ENCODE assay signal across 8 cellular contexts in genomic region chr7:72783601-72784385, GRCh38. TPM values are rescaled to one million over a fixed set of nuclear protein-coding genes. Genes with fewer than 3 reads are reported as not detected.
DNase-seq lines count a peak whose midpoint lies in the region; ATAC-seq, FAIRE-seq and TF ChIP-seq lines count a peak whose summit lies in the region.
"Not testable (repeated sequence)": the region's sequence is repeated elsewhere in the genome, so short reads cannot be mapped to it uniquely, and the experiment has no call there.

No MANE protein-coding gene starts in this region.

- not testable (repeated sequence) for H2AFZ ChIP-seq in GM12878 (ENCODE audit: control insufficient read depth, low read depth, low read length)

- RAD21 ChIA-PET in GM12878 (lab: Charles Lee; ENCODE audit: unreplicated experiment): interaction anchor here (0.6 kb wide), 1 partner anchor 555 kb away, joined by 3 read pairs; no protein-coding TSS in a partner anchor

- not testable (repeated sequence) for H4K20me1 ChIP-seq in GM12878 (ENCODE audit: control insufficient read depth, insufficient read depth)

- not testable (repeated sequence) for H3K79me2 ChIP-seq in GM12878 (ENCODE audit: control insufficient read depth, insufficient read depth, low read length)

- in situ Hi-C loops in GM12878 (cut with MboI): loop anchor here (25.0 kb wide), 2 partner anchors 1046 to 1921 kb away; no protein-coding TSS in a partner anchor
- in situ Hi-C loops in transverse colon (cut with MboI; ENCODE audit: low pct_ligation_motif_present in 1 of 4, low pct_unique_long_range_greater_than_20kb in 1 of 4, low sequenced_read_pairs in 3 of 4): not testable (repeated sequence)

- H3K9me3 ChIP-seq in GM12878 (replicated peaks; ENCODE audit: control insufficient read depth, insufficient read depth, low read length); esophagus squamous epithelium; right cardiac atrium (ENCODE audit: control insufficient read depth, low read length); transverse colon: not testable (repeated sequence)

- not testable (repeated sequence) for H3K4me1 ChIP-seq in GM12878 (ENCODE audit: control insufficient read depth, insufficient read depth, low read length); right cardiac atrium (ENCODE audit: control insufficient read depth, insufficient read depth, low read length); transverse colon
- peaks cover 0 to 12% (median 4%) of the 10 kb centered on the region in 3 donors for H3K4me1 ChIP-seq in esophagus squamous epithelium

- POLR2A ChIA-PET in GM12878 (lab: Charles Lee): not testable (repeated sequence)

- H3K4me2 ChIP-seq in GM12878 (ENCODE audit: control insufficient read depth, insufficient read depth): not testable (repeated sequence)

- not testable (repeated sequence) for ATAC-seq in GM12878
- ATAC-seq in right cardiac atrium: peak; percentile 94 to 95
- ATAC-seq in omental fat pad (ENCODE audit: low FRiP score): peak; percentile 72

- H3K27me3 ChIP-seq in GM12878 (replicated peaks in 1 of 2; ENCODE audit: control insufficient read depth in 2 of 2, insufficient read depth in 2 of 2, low read length in 1 of 2); esophagus squamous epithelium; right cardiac atrium (ENCODE audit: control insufficient read depth, insufficient read depth); transverse colon: not testable (repeated sequence)

- TF ChIP-seq RAD21 in GM12878 (IDR thresholded peaks at IDR 0.05; ENCODE audit: insufficient read depth, low read depth, low read length): not testable (repeated sequence)

- not testable (repeated sequence) for TF ChIP-seq EP300 in GM12878 (IDR thresholded peaks at IDR 0.05; ENCODE audit: borderline replicate concordance in 1 of 2, control insufficient read depth in 1 of 2, low read depth in 2 of 2, low read length in 2 of 2); transverse colon (IDR thresholded peaks at IDR 0.05; ENCODE audit: low read depth)

- DNase-seq in Daoy (ENCODE audit: low read depth) (peak; percentile 79), NB4 (ENCODE audit: low read depth) (peak; percentile 18), right cardiac atrium (peak in 2 of 3 donors; percentile 43 to 73), transverse colon (peak; percentile 32)
- DNase-seq in RCC 7860 (ENCODE audit: low spot score); GM12878 (ENCODE audit: low read depth, low spot score); esophagus squamous epithelium (lab: John Stamatoyannopoulos, UW); omental fat pad (ENCODE audit: low spot score): not testable (repeated sequence)

- 89% methylated on average over 4 of the region's 4 CpGs for WGBS in GM12878 (ENCODE audit: insufficient coverage, insufficient replicate concordance, low lambda C conversion rate, missing lambda C conversion rate)
- WGBS in esophagus squamous epithelium, 2 donors: 32 to 35% methylated on average over 3 to 4 of the region's 4 CpGs
- 66% methylated on average over 4 of the region's 4 CpGs for WGBS in right cardiac atrium
- WGBS in transverse colon (ENCODE audit: low coverage in 1 of 2), 2 donors: 71 to 73% methylated on average over 3 to 4 of the region's 4 CpGs

- FAIRE-seq in RCC 7860 (lab: Jason Lieb, UNC): peak; percentile 67
- FAIRE-seq in GM12878 (lab: Jason Lieb, UNC): peak; percentile 73

- H3K4me3 ChIP-seq in NB4 (ENCODE audit: low read depth, low read length); GM12878; esophagus squamous epithelium; right cardiac atrium (ENCODE audit: low read length); transverse colon: not testable (repeated sequence)

- not testable (repeated sequence) for H3K36me3 ChIP-seq in GM12878 (ENCODE audit: control insufficient read depth in 2 of 2, insufficient read depth in 2 of 2, low read length in 1 of 2); esophagus squamous epithelium; transverse colon

- SMC1A ChIA-PET in GM12878 (lab: Charles Lee; ENCODE audit: uncharacterized antibody, unreplicated experiment): not testable (repeated sequence)

- BruUV-seq in GM12878 (replicated peaks; lab: Mats Ljungman, UMichigan): not testable (repeated sequence)

- intact Hi-C loops in GM12878 (cut with micrococcal nuclease; ENCODE audit: unreplicated experiment): loop anchor here (10.0 kb wide), 1 partner anchor 289 kb away; no protein-coding TSS in a partner anchor
- intact Hi-C loops in esophagus squamous epithelium (cut with DNase I); right cardiac atrium (cut with DNase I); transverse colon (cut with DNase I; ENCODE audit: low total_unique reads): not testable (repeated sequence)

- H3K9ac ChIP-seq in GM12878 (ENCODE audit: control insufficient read depth, insufficient read depth, low read length): not testable (repeated sequence)

- CTCF ChIA-PET in GM12878 (lab: Yijun Ruan, JAX): not testable (repeated sequence)

- not testable (repeated sequence) for TF ChIP-seq POLR2A in NB4 (IDR thresholded peaks at IDR 0.05; ENCODE audit: extremely low read depth, insufficient read length); GM12878 (IDR thresholded peaks at IDR 0.05; ENCODE audit: low read depth, low read length); esophagus squamous epithelium (IDR thresholded peaks at IDR 0.05); transverse colon (IDR thresholded peaks at IDR 0.05)

- TF ChIP-seq CTCF in NB4 (IDR thresholded peaks at IDR 0.05; ENCODE audit: low read depth, low read length); GM12878 (IDR thresholded peaks at IDR 0.05 in 2 of 3, conservative IDR thresholded peaks at IDR 0.05 in 1 of 3; ENCODE audit: control insufficient read depth in 2 of 3, extremely low read depth in 1 of 3, insufficient read depth in 1 of 3, low read depth in 3 of 3, low read length in 3 of 3); esophagus squamous epithelium (IDR thresholded peaks at IDR 0.05); omental fat pad (IDR thresholded peaks at IDR 0.05); transverse colon (IDR thresholded peaks at IDR 0.05): not testable (repeated sequence)

- not testable (repeated sequence) for H3K27ac ChIP-seq in GM12878 (ENCODE audit: control insufficient read depth, insufficient read depth); right cardiac atrium (ENCODE audit: low read length)
- H3K27ac ChIP-seq in esophagus squamous epithelium (peak overlapping the region in 3 of 4 donors; percentile 43 to 68 (median 66)), transverse colon (peak overlapping the region in 1 of 4 donors; percentile 41)

RNA-seq across cellular contexts. Expression of gene TYW1B, which starts 44.2 kb away (rescaled TPM):
- 1.9 and 4.5 TPM in 2 replicates for total RNA-seq in Daoy (2014; rRNA removed; shearing (Covaris generic))
- 17.4 and 21.1 TPM in 2 replicates for total RNA-seq in GM12878 (2013; cell fraction: nucleolus; rRNA removed)
- 5.1 and 6.0 TPM in 2 replicates for total RNA-seq in GM12878 (2014; rRNA removed)
- total RNA-seq in GM12878 (2014; rRNA removed; fragmentation: Illumina TruSeq; extraction: Trizol): 6.6 and 7.0 TPM in 2 replicates
- 4.3 TPM in 2 replicates for total RNA-seq in GM12878 (2021)
- 1.7 TPM for polyA plus RNA-seq in GM12878 (2011; ENCODE audit: low read depth)
- 5.1 and 5.6 TPM in 2 replicates for polyA plus RNA-seq in GM12878 (2011; rRNA removed)
- polyA plus RNA-seq in GM12878 (2011; cell fraction: cytosol; rRNA removed): 2.9 and 3.5 TPM in 2 replicates
- 3.2 and 4.0 TPM in 2 replicates for polyA plus RNA-seq in GM12878 (2011; cell fraction: nucleus; rRNA removed)
- polyA plus RNA-seq in GM12878 (2012): 1.8 and 2.3 TPM in 2 replicates
- polyA plus RNA-seq in GM12878 (2014; fragmentation: Illumina TruSeq; extraction: Trizol): 5.5 and 5.6 TPM in 2 replicates
- 1 to 10 TPM; 3.5 to 3.7 TPM for polyA plus RNA-seq in GM12878 (2014; fragmentation: Nextera tagmentation; extraction: Ambion mirVana)
- polyA plus RNA-seq in GM12878 (2014; rRNA removed): 3.7 and 4.0 TPM in 2 replicates
- 1 to 10 TPM; 5.6 to 6.5 TPM for polyA plus RNA-seq in GM12878 (2016; fragmentation: Nextera tagmentation; extraction: Ambion mirVana)
- polyA minus RNA-seq in GM12878 (2011; rRNA and poly(A)+ RNA removed): 11.8 and 16.9 TPM in 2 replicates
- 2.2 and 2.4 TPM in 2 replicates for polyA minus RNA-seq in GM12878 (2011; cell fraction: cytosol; rRNA and poly(A)+ RNA removed)
- 7.6 and 12.0 TPM in 2 replicates for polyA minus RNA-seq in GM12878 (2011; cell fraction: nucleus; rRNA and poly(A)+ RNA removed)
- 1 to 10 TPM; 2.0 to 5.1 (median 2.5) TPM for total RNA-seq in esophagus squamous epithelium
- 1 to 10 TPM; 1.3 to 3.2 (median 1.9) TPM for total RNA-seq in right cardiac atrium
- 1.9 TPM for polyA plus RNA-seq in right cardiac atrium
- total RNA-seq in omental fat pad: 1 to 10 TPM; 1.9 to 5.8 (median 3.1) TPM
- total RNA-seq in transverse colon: 10 to 100 TPM in 1 of 4 donors, 1 to 10 TPM in 3; 3.7 to 12.1 (median 9.6) TPM
